In the genomic region with DNA sequence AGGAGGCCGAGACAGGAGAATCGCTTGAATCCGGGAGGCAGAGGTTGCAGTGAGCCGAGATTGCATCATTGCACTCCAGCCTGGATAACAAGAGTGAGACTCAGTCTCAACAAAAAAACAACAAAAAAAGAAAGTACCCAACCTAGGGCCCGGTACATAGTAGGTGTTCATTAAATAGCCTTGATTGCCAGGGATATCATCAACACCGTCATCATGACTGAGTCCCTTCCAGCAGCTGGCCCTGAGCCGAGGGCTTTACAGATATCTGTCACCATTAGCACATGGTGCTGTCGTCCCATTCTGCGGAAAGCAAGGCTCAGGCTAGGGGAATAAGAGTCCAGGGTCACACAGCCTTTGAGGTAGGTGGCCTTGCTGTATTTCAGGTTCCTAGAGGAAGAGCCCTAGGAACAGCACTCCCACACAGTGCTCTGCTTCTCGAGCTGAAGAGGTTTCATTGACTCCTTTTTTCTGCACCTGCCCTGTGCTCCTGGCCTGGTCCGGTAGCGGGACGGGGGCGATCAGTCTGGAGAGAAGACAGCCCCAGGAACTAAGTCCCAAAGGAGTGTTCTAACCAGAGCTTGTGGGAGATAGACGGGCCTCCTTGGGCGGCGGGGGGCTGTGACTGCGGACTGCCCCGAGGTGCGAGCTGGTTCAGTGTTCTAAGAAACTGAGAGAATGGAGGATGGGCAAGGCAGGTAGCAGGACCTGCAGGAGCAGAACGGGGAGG, we compare ENCODE assay signal across 7 cellular contexts. TPM values are rescaled to one million over a fixed set of nuclear protein-coding genes. Genes with fewer than 3 reads are reported as not detected.
DNase-seq lines count a peak whose midpoint lies in the region; ATAC-seq and TF ChIP-seq lines count a peak whose summit lies in the region.

No MANE protein-coding gene starts in this region.

- TF ChIP-seq CTCF in GM10248 (IDR thresholded peaks at IDR 0.05; ENCODE audit: control extremely low read depth, extremely low read depth, low read depth, missing control alignments) = no peak

- H3K4me3 Mint-ChIP-seq in activated naive CD8-positive, alpha-beta T cell = peak overlapping the region; percentile 77
- peak overlapping the region; percentile 76 to 87 (median 82) for H3K4me3 Mint-ChIP-seq in immature natural killer cell

- DNase-seq in HT-29 (ENCODE audit: low spot score) (peak; percentile 34), immature natural killer cell (no peak), substantia nigra (lab: John Stamatoyannopoulos, UW) (peak in 1 of 49 donors; percentile 69), GM10248 (ENCODE audit: extremely low spot score) (no peak), GM19238 (ENCODE audit: insufficient read length, low spot score) (no peak), left lobe of liver (ENCODE audit: low spot score) (no peak)

- H3K9me3 Mint-ChIP-seq in activated naive CD8-positive, alpha-beta T cell (ENCODE audit: low read depth) = no peaks in the 10 kb centered on the region
- H3K9me3 Mint-ChIP-seq in immature natural killer cell = no peaks in the 10 kb centered on the region

- peak overlapping the region; percentile 61 for H3K27ac Mint-ChIP-seq in activated naive CD8-positive, alpha-beta T cell
- H3K27ac Mint-ChIP-seq in immature natural killer cell = peak overlapping the region; percentile 64 to 87 (median 84)

- ATAC-seq in left lobe of liver = no peak

- peaks cover 24% of the 10 kb centered on the region for H3K4me1 Mint-ChIP-seq in activated naive CD8-positive, alpha-beta T cell (ENCODE audit: low read depth)
- peaks cover 45 to 49% of the 10 kb centered on the region in 2 donors for H3K4me1 Mint-ChIP-seq in immature natural killer cell

- no peaks in the 10 kb centered on the region for H3K27me3 Mint-ChIP-seq in activated naive CD8-positive, alpha-beta T cell
- peaks cover 2 to 7% (median 2%) of the 10 kb centered on the region in 3 donors for H3K27me3 Mint-ChIP-seq in immature natural killer cell (ENCODE audit: low read depth in 3 of 3)

- POLR2A ChIA-PET in GM10248 (lab: Yijun Ruan, JAX) = no interaction called here

- H3K27ac ChIP-seq in substantia nigra (ENCODE audit: low read depth, low read length, poor library complexity, severe bottlenecking) = peak overlapping the region; percentile 74

- H3K36me3 Mint-ChIP-seq in activated naive CD8-positive, alpha-beta T cell = no peaks in the 10 kb centered on the region
- no peaks in the 10 kb centered on the region for H3K36me3 Mint-ChIP-seq in immature natural killer cell

- CTCF ChIA-PET in GM10248 (lab: Yijun Ruan, JAX) = interaction anchor here (0.7 to 17.8 kb wide), 5 partner anchors 12 to 69 kb away, joined by 3 to 288 read pairs (median 3); no protein-coding TSS in a partner anchor

RNA-seq across cellular contexts. Expression of a gene that starts 48.2 kb away (rescaled TPM):
- 211 and 220 TPM in 2 replicates for total RNA-seq in HT-29 (2014; rRNA removed; shearing (Covaris generic))
- polyA plus RNA-seq in immature natural killer cell = 100 to 1,000 TPM; 339 to 410 (median 385) TPM
- 64.0 TPM for total RNA-seq in left lobe of liver
